1 cellular context compared by ENCODE assay signal in the genomic region with DNA sequence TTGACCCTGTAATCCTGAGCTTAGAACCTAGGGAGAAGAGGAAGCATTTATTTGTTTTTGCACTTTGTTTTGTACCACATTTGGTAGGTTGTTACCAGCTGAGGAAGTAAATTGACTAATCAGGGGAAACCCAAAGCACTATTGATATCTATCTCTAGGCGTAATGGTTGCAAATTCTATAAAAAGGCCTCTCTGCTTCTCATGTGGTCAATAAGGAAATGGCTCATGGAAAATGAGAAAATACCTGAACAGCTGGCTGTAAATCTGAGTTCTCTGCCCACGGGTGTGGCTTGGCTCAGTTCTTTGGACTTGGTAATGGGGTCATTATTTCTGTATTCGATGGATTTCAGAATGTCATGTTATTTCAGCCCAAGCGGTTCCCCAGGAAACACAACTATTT.
TF ChIP-seq lines count a peak whose summit lies in the region.

No MANE protein-coding gene starts in this region.

TF ChIP-seq in GM23338, 12 proteins besides CTCF, POLR2A, EP300 and RAD21 (continued from another document):
- TF ChIP-seq, protein P1, sequence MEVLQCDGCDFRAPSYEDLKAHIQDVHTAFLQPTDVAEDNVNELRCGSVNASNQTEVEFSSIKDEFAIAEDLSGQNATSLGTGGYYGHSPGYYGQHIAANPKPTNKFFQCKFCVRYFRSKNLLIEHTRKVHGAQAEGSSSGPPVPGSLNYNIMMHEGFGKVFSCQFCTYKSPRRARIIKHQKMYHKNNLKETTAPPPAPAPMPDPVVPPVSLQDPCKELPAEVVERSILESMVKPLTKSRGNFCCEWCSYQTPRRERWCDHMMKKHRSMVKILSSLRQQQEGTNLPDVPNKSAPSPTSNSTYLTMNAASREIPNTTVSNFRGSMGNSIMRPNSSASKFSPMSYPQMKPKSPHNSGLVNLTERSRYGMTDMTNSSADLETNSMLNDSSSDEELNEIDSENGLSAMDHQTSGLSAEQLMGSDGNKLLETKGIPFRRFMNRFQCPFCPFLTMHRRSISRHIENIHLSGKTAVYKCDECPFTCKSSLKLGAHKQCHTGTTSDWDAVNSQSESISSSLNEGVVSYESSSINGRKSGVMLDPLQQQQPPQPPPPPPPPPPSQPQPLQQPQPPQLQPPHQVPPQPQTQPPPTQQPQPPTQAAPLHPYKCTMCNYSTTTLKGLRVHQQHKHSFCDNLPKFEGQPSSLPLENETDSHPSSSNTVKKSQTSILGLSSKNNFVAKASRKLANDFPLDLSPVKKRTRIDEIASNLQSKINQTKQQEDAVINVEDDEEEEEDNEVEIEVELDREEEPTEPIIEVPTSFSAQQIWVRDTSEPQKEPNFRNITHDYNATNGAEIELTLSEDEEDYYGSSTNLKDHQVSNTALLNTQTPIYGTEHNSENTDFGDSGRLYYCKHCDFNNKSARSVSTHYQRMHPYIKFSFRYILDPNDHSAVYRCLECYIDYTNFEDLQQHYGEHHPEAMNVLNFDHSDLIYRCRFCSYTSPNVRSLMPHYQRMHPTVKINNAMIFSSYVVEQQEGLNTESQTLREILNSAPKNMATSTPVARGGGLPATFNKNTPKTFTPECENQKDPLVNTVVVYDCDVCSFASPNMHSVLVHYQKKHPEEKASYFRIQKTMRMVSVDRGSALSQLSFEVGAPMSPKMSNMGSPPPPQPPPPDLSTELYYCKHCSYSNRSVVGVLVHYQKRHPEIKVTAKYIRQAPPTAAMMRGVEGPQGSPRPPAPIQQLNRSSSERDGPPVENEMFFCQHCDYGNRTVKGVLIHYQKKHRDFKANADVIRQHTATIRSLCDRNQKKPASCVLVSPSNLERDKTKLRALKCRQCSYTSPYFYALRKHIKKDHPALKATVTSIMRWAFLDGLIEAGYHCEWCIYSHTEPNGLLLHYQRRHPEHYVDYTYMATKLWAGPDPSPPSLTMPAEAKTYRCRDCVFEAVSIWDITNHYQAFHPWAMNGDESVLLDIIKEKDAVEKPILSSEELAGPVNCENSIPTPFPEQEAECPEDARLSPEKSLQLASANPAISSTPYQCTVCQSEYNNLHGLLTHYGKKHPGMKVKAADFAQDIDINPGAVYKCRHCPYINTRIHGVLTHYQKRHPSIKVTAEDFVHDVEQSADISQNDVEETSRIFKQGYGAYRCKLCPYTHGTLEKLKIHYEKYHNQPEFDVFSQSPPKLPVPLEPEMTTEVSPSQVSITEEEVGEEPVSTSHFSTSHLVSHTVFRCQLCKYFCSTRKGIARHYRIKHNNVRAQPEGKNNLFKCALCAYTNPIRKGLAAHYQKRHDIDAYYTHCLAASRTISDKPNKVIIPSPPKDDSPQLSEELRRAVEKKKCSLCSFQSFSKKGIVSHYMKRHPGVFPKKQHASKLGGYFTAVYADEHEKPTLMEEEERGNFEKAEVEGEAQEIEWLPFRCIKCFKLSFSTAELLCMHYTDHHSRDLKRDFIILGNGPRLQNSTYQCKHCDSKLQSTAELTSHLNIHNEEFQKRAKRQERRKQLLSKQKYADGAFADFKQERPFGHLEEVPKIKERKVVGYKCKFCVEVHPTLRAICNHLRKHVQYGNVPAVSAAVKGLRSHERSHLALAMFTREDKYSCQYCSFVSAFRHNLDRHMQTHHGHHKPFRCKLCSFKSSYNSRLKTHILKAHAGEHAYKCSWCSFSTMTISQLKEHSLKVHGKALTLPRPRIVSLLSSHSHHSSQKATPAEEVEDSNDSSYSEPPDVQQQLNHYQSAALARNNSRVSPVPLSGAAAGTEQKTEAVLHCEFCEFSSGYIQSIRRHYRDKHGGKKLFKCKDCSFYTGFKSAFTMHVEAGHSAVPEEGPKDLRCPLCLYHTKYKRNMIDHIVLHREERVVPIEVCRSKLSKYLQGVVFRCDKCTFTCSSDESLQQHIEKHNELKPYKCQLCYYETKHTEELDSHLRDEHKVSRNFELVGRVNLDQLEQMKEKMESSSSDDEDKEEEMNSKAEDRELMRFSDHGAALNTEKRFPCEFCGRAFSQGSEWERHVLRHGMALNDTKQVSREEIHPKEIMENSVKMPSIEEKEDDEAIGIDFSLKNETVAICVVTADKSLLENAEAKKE (CRISPR knock-in tag; IDR thresholded peaks at IDR 0.05): no peak
- TF ChIP-seq JUNB (IDR thresholded peaks at IDR 0.05; ENCODE audit: unreplicated experiment) (no peak), ZNF114 (CRISPR knock-in tag; IDR thresholded peaks at IDR 0.05) (no peak), STAT1 (IDR thresholded peaks at IDR 0.05; ENCODE audit: unreplicated experiment) (no peak), ZNF331 (CRISPR knock-in tag; IDR thresholded peaks at IDR 0.05; ENCODE audit: low read depth) (no peak)
- TF ChIP-seq, protein P2, sequence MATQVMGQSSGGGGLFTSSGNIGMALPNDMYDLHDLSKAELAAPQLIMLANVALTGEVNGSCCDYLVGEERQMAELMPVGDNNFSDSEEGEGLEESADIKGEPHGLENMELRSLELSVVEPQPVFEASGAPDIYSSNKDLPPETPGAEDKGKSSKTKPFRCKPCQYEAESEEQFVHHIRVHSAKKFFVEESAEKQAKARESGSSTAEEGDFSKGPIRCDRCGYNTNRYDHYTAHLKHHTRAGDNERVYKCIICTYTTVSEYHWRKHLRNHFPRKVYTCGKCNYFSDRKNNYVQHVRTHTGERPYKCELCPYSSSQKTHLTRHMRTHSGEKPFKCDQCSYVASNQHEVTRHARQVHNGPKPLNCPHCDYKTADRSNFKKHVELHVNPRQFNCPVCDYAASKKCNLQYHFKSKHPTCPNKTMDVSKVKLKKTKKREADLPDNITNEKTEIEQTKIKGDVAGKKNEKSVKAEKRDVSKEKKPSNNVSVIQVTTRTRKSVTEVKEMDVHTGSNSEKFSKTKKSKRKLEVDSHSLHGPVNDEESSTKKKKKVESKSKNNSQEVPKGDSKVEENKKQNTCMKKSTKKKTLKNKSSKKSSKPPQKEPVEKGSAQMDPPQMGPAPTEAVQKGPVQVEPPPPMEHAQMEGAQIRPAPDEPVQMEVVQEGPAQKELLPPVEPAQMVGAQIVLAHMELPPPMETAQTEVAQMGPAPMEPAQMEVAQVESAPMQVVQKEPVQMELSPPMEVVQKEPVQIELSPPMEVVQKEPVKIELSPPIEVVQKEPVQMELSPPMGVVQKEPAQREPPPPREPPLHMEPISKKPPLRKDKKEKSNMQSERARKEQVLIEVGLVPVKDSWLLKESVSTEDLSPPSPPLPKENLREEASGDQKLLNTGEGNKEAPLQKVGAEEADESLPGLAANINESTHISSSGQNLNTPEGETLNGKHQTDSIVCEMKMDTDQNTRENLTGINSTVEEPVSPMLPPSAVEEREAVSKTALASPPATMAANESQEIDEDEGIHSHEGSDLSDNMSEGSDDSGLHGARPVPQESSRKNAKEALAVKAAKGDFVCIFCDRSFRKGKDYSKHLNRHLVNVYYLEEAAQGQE (IDR thresholded peaks at IDR 0.05; ENCODE audit: unreplicated experiment): no peak
